ENCODE assay signal across 8 cellular contexts in the genomic region with DNA sequence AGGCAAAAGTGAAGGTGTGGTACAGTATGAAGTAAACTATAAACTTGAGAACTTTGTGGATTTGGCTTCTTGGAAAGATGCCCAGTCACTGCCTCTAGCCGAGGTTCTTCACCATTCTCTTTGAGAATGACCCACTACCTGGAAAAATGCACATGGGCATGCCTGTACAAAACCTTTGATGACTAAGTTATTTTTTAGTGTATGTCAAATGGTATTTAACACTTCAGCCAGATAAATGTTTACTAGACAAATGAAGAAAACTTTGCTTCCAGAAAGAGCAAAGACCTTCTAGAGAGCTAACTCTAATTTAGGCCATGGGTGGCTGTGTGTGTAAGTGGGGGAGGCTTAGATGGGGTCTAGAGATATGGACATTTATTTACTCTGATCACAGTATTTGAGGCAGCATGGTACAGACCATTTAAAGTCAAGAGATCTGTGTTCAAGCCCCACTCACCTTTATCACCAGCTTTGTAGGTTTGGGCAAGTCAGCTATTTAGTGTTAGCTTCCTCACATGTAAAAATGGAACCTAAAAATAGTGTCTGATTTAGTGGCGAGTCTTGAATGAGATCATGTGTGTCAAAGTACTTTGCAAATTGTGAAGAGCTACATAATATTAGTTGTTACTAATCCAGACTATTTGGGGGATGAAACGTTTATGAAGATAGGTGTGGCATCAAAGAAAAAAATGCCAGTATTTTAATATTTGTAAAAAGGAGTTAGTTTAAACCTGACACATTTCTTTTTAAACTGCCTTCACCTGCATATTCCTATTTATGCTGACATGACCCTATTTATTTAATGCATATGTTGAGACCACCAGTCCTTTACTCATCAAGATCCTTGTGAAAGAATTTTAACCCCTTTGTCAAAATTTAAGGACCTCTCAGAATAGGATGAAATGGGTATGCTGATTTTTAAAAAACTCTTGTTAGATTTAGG. TPM values are rescaled to one million over a fixed set of nuclear protein-coding genes. Genes with fewer than 3 reads are reported as not detected.
DNase-seq lines count a peak whose midpoint lies in the region; TF ChIP-seq lines count a peak whose summit lies in the region.

No MANE protein-coding gene starts in this region.

- DNase-seq in GM12865 (ENCODE audit: low read depth) = peak; percentile 37
- peak; percentile 34 for DNase-seq in NCI-H774 (lab: John Stamatoyannopoulos, UW)
- DNase-seq in dorsolateral prefrontal cortex = no peak
- DNase-seq in posterior vena cava (ENCODE audit: low spot score) = no peak
- no peak for DNase-seq in UCSD-AML1 (lab: John Stamatoyannopoulos, UW; ENCODE audit: unreplicated experiment)
- DNase-seq in NCI-H187 treated with DMSO at 0.1 percent for 48 hours (lab: John Stamatoyannopoulos, UW) = no peak
- no peak for DNase-seq in activated gamma-delta T cell treated with Interleukin-2 at 50 U/mL for 16 hours

- intact Hi-C loops in dorsolateral prefrontal cortex (cut with DNase I) = no loop called here
- intact Hi-C loops in posterior vena cava (cut with DNase I) = loop anchor here in 1 of 2 donors (10.0 kb wide), 1 partner anchor 53 kb away; no protein-coding TSS in a partner anchor

- peaks cover 46% of the 10 kb centered on the region for H3K4me1 ChIP-seq in muscle layer of colon (ENCODE audit: insufficient read depth, low read length)

- H3K27me3 ChIP-seq in dorsolateral prefrontal cortex = no peaks in the 10 kb centered on the region
- H3K27me3 ChIP-seq in muscle layer of colon (ENCODE audit: control insufficient read depth in 1 of 2, insufficient read depth in 2 of 2, low read length in 2 of 2) = no peaks in the 10 kb centered on the region

- H3K9me3 ChIP-seq in muscle layer of colon (ENCODE audit: low read length) = no peaks in the 10 kb centered on the region

- no peaks in the 10 kb centered on the region for H3K36me3 ChIP-seq in muscle layer of colon (ENCODE audit: insufficient read depth, low read length)

- TF ChIP-seq CTCF in GM12865 (IDR thresholded peaks at IDR 0.05; ENCODE audit: insufficient read depth, low read depth, low read length, missing control alignments) (no peak), dorsolateral prefrontal cortex (IDR thresholded peaks at IDR 0.05 in 54 of 56, conservative IDR thresholded peaks at IDR 0.05 in 2 of 56; ENCODE audit: low read depth in 1 of 56, partially characterized antibody in 56 of 56) (no peak)

- peak overlapping the region; percentile 75 for H3K4me3 ChIP-seq in GM12865 (ENCODE audit: low read depth, low read length)
- H3K4me3 ChIP-seq in dorsolateral prefrontal cortex = peak overlapping the region in 53 of 59 donors; percentile 11 to 79 (median 63)
- H3K4me3 ChIP-seq in muscle layer of colon (ENCODE audit: low read depth in 1 of 2, low read length in 2 of 2) = peak overlapping the region in 1 of 2 donors; percentile 28

- H3K27ac ChIP-seq in dorsolateral prefrontal cortex (peak overlapping the region in 43 of 59 donors; percentile 6 to 87 (median 76)), muscle layer of colon (ENCODE audit: low read depth, low read length) (peak overlapping the region; percentile 83)

- H3K9ac ChIP-seq in muscle layer of colon (ENCODE audit: low read length) = no peak overlapping the region

RNA-seq across cellular contexts. Expression of gene NFYC, which starts 20.2 kb away (rescaled TPM):
- total RNA-seq in dorsolateral prefrontal cortex = 10 to 100 TPM; 44.5 to 77.9 (median 59.4) TPM
- 10 to 100 TPM; 33.5 to 44.8 TPM for total RNA-seq in posterior vena cava

RNA-seq across cellular contexts. Expression of gene RIMS3, which starts 46.3 kb away (rescaled TPM):
- total RNA-seq in dorsolateral prefrontal cortex (100 to 1,000 TPM in 119 of 120 experiments, 10 to 100 TPM in 1; 58.9 to 366 (median 240) TPM), posterior vena cava (10 to 100 TPM in 1 of 2 donors, 1 to 10 TPM in 1; 8.2 to 11.2 TPM)

Comparison
In these comparisons a context has a peak if more than half of its experiments do, and no peak if none do; other contexts are left out.
1. DNase-seq: peak in GM12865 (single experiment) and NCI-H774 (single experiment); none in dorsolateral prefrontal cortex (0 of 10), posterior vena cava (single experiment), UCSD-AML1 (single experiment), NCI-H187 treated with DMSO at 0.1 percent for 48 hours (single experiment) and activated gamma-delta T cell treated with Interleukin-2 at 50 U/mL for 16 hours (single experiment).
2. RNA of gene RIMS3, which starts 46.3 kb away (total RNA-seq): 58.9 to 366 TPM in dorsolateral prefrontal cortex; 8.2 to 11.2 TPM in posterior vena cava; every median in the first group is over 4 times any median in the second.